ENCODE assay signal across 28 cellular contexts in genomic region chr7:5359344-5359743, GRCh38.
DNase-seq lines count a peak whose midpoint lies in the region; ATAC-seq and TF ChIP-seq lines count a peak whose summit lies in the region.
"Had no signal": no experiment of that assay in that cellular context is flagged by ENCODE, and none has a peak within 500 bp of the region (broad histone marks: within the 10 kb centered on the region; RNA-seq: fewer than 3 reads in every experiment).

No MANE protein-coding gene starts in this region.

- no peak for TF ChIP-seq POLR2A in sigmoid colon (IDR thresholded peaks at IDR 0.05)

- intact Hi-C loops in natural killer cell (cut with micrococcal nuclease), result no loop called here
- intact Hi-C loops in sigmoid colon (cut with DNase I), result loop anchor here (5.0 to 10.0 kb wide), 3 partner anchors 38 to 335 kb away; no protein-coding TSS in a partner anchor

- TF ChIP-seq CTCF in natural killer cell (IDR thresholded peaks at IDR 0.05) (no peak), sigmoid colon (IDR thresholded peaks at IDR 0.05) (no peak)

- H3K27me3 ChIP-seq in sigmoid colon, result no peaks in the 10 kb centered on the region
- H3K27me3 ChIP-seq: colonic mucosa, foreskin keratinocyte, neutrophil had no signal

- no peak overlapping the region for H3K4me3 ChIP-seq in sigmoid colon
- H3K4me3 ChIP-seq: colonic mucosa had no signal

- ATAC-seq in natural killer cell (no peak), GM18502 (IDR thresholded peaks at IDR 0.05; ENCODE audit: poor library complexity, unreplicated experiment) (no peak)
- ATAC-seq in natural killer cell treated with Interleukin-12 subunit alpha and Interleukin-12 subunit beta and Interleukin-15 and Interleukin-18, amount 100 ng/mL, for 72 hours, result no peak
- ATAC-seq: CD8-positive, alpha-beta T cell; foreskin keratinocyte had no signal

- H3K27ac Mint-ChIP-seq in natural killer cell, result peak overlapping the region; percentile 33 to 48
- H3K27ac Mint-ChIP-seq in natural killer cell treated with Interleukin-12 subunit alpha and Interleukin-12 subunit beta and Interleukin-15 and Interleukin-18, amount 100 ng/mL, for 72 hours, result no peak overlapping the region
- H3K27ac Mint-ChIP-seq in immature natural killer cell, result peak overlapping the region; percentile 13 to 84 (median 58)
- H3K27ac Mint-ChIP-seq: activated naive CD8-positive, alpha-beta T cell; B cell; CD8-positive, alpha-beta T cell; memory B cell; progenitor cell of endocrine pancreas had no signal

- H3K27me3 Mint-ChIP-seq in natural killer cell (ENCODE audit: low read depth in 2 of 2) (no peaks in the 10 kb centered on the region), immature natural killer cell (ENCODE audit: low read depth in 3 of 3) (peaks cover 2 to 14% (median 8%) of the 10 kb centered on the region in 3 donors)
- no peaks in the 10 kb centered on the region for H3K27me3 Mint-ChIP-seq in natural killer cell treated with Interleukin-12 subunit alpha and Interleukin-12 subunit beta and Interleukin-15 and Interleukin-18, amount 100 ng/mL, for 72 hours
- H3K27me3 Mint-ChIP-seq: activated naive CD8-positive, alpha-beta T cell; B cell; memory B cell; progenitor cell of endocrine pancreas had no signal

- H3K9me3 ChIP-seq in sigmoid colon, result no peaks in the 10 kb centered on the region
- H3K9me3 ChIP-seq: colonic mucosa, neutrophil had no signal

- H3K9me3 Mint-ChIP-seq in natural killer cell (no peaks in the 10 kb centered on the region), immature natural killer cell (no peaks in the 10 kb centered on the region)
- H3K9me3 Mint-ChIP-seq in natural killer cell treated with Interleukin-12 subunit alpha and Interleukin-12 subunit beta and Interleukin-15 and Interleukin-18, amount 100 ng/mL, for 72 hours, result no peaks in the 10 kb centered on the region
- H3K9me3 Mint-ChIP-seq: CD8-positive, alpha-beta T cell; memory B cell had no signal

- peaks cover 0 to 85% (median 77%) of the 10 kb centered on the region in 4 donors for H3K4me1 ChIP-seq in sigmoid colon

- peak overlapping the region; percentile 51 for H3K4me3 Mint-ChIP-seq in natural killer cell
- no peak overlapping the region for H3K4me3 Mint-ChIP-seq in natural killer cell treated with Interleukin-12 subunit alpha and Interleukin-12 subunit beta and Interleukin-15 and Interleukin-18, amount 100 ng/mL, for 72 hours
- peak overlapping the region; percentile 3 to 62 (median 21) for H3K4me3 Mint-ChIP-seq in immature natural killer cell
- H3K4me3 Mint-ChIP-seq: activated naive CD8-positive, alpha-beta T cell; B cell; CD8-positive, alpha-beta T cell; memory B cell had no signal

- H3K36me3 ChIP-seq in sigmoid colon, result peaks cover 26 to 84% (median 58%) of the 10 kb centered on the region in 4 donors

- H3K4me1 Mint-ChIP-seq in natural killer cell (peaks cover 41 to 62% of the 10 kb centered on the region in 2 donors), immature natural killer cell (peaks cover 65 to 70% of the 10 kb centered on the region in 2 donors)
- peaks cover 27 to 34% of the 10 kb centered on the region in 2 donors for H3K4me1 Mint-ChIP-seq in natural killer cell treated with Interleukin-12 subunit alpha and Interleukin-12 subunit beta and Interleukin-15 and Interleukin-18, amount 100 ng/mL, for 72 hours (ENCODE audit: low read depth in 2 of 2)

- H3K36me3 Mint-ChIP-seq in natural killer cell, result no peaks in the 10 kb centered on the region
- H3K36me3 Mint-ChIP-seq in natural killer cell treated with Interleukin-12 subunit alpha and Interleukin-12 subunit beta and Interleukin-15 and Interleukin-18, amount 100 ng/mL, for 72 hours, result peaks cover 4% of the 10 kb centered on the region
- peaks cover 10 to 48% (median 17%) of the 10 kb centered on the region in 3 donors for H3K36me3 Mint-ChIP-seq in immature natural killer cell

- peak overlapping the region; percentile 20 to 85 (median 78) for H3K27ac ChIP-seq in sigmoid colon
- H3K27ac ChIP-seq: colonic mucosa, foreskin keratinocyte, neutrophil, WERI-Rb-1 had no signal

- 85 to 88% methylated on average over 9 of the region's 9 CpGs for WGBS in sigmoid colon, 2 donors

- DNase-seq in natural killer cell (no peak), immature natural killer cell (no peak), sigmoid colon (no peak), ecto neural progenitor cell (ENCODE audit: low spot score) (no peak), putamen (ENCODE audit: low spot score) (no peak)
- DNase-seq in natural killer cell treated with Interleukin-12 subunit alpha and Interleukin-12 subunit beta and Interleukin-15 and Interleukin-18, amount 100 ng/mL, for 72 hours (ENCODE audit: low spot score), result no peak
- DNase-seq: ACHN; activated CD4-positive, alpha-beta T cell treated with anti-CD3 and anti-CD28 coated beads for 4 hours; CD8-positive, alpha-beta T cell; colonic mucosa; DMS 273 treated with DMSO at 0.1 percent for 48 hours; effector memory CD4-positive, alpha-beta T cell; foreskin keratinocyte; KBM-7; NCI-H1092 treated with DMSO at 0.1 percent for 48 hours; NCI-H1694 treated with DMSO at 0.1 percent for 48 hours; NCI-H446 treated with DMSO at 0.1 percent for 48 hours; stimulated activated CD4-positive, alpha-beta T cell treated with anti-CD3 and anti-CD28 coated beads, Interleukin-4, amount 100 ng/mL, for 24 hours; SW 1271; T-helper 9 cell; trophoblast cell; WERI-Rb-1 had no signal

- no peak for TF ChIP-seq EP300 in sigmoid colon (IDR thresholded peaks at IDR 0.05)

Comparison
In these comparisons a context has a peak if more than half of its experiments do, and no peak if none do; other contexts are left out.
1. H3K27ac Mint-ChIP-seq: peak in natural killer cell (2 of 2) and immature natural killer cell (6 of 6); none in natural killer cell treated with Interleukin-12 subunit alpha and Interleukin-12 subunit beta and Interleukin-15 and Interleukin-18, amount 100 ng/mL, for 72 hours (0 of 2).